ENCODE assay signal across 8 cellular contexts in genomic region chr2:191049728-191050639, GRCh38. TPM values are rescaled to one million over a fixed set of nuclear protein-coding genes. Genes with fewer than 3 reads are reported as not detected.
DNase-seq lines count a peak whose midpoint lies in the region; ATAC-seq, FAIRE-seq and TF ChIP-seq lines count a peak whose summit lies in the region.

No MANE protein-coding gene starts in this region.

- no peak overlapping the region for H2AFZ ChIP-seq in endothelial cell of umbilical vein (ENCODE audit: low read depth, low read length)

- no TSS peak for BruUV-seq in endothelial cell of umbilical vein (replicated peaks; lab: Mats Ljungman, UMichigan)

- no peak overlapping the region for H3K4me2 ChIP-seq in endothelial cell of umbilical vein (ENCODE audit: insufficient read depth, low read length)

- no peaks in the 10 kb centered on the region for H3K27me3 ChIP-seq in AG04450 (ENCODE audit: control insufficient read depth, insufficient read depth, low read length)
- peaks cover 4 to 8% of the 10 kb centered on the region in 2 experiments for H3K27me3 ChIP-seq in endothelial cell of umbilical vein (ENCODE audit: control insufficient read depth in 2 of 2, insufficient read depth in 2 of 2, low read length in 2 of 2)

- ATAC-seq in GM19438 (IDR thresholded peaks at IDR 0.05; ENCODE audit: low read depth, unreplicated experiment) (peak; percentile 61), GM19455 (IDR thresholded peaks at IDR 0.05; ENCODE audit: unreplicated experiment) (no peak)

- H3K9me1 ChIP-seq in endothelial cell of umbilical vein (replicated peaks; ENCODE audit: control insufficient read depth, extremely low read depth, insufficient read depth, low read length), result no peaks in the 10 kb centered on the region

- CTCF ChIA-PET in AG04450 (lab: Charles Lee) (interaction anchor here (0.6 to 6.5 kb wide), 11 partner anchors 9 to 489 kb away, joined by 3 to 251 read pairs (median 11); no protein-coding TSS in a partner anchor), endothelial cell of umbilical vein (lab: Charles Lee) (interaction anchor here (0.7 to 9.3 kb wide), 11 partner anchors 10 to 513 kb away, joined by 4 to 358 read pairs (median 24); partner anchors contain the start of gene STAT4)

- POLR2A ChIA-PET in AG04450 (lab: Yijun Ruan, JAX) (interaction anchor here (0.6 to 2.3 kb wide), 9 partner anchors 27 to 195 kb away, joined by 3 to 18 read pairs (median 7); partner anchors contain the start of genes MYO1B and STAT1), endothelial cell of umbilical vein (lab: Charles Lee) (no interaction called here)

- dilution Hi-C loops in endothelial cell of umbilical vein (cut with MboI; ENCODE audit: extremely low pct_ligation_motif_present, low sequenced_read_pairs), result no loop called here

- no peaks in the 10 kb centered on the region for H3K79me2 ChIP-seq in endothelial cell of umbilical vein (ENCODE audit: control insufficient read depth, insufficient read depth, low read length)

- intact Hi-C loops in endothelial cell of umbilical vein (cut with micrococcal nuclease), result loop anchor here (5.0 kb wide), 1 partner anchor 167 kb away; no protein-coding TSS in a partner anchor

- no peaks in the 10 kb centered on the region for H4K20me1 ChIP-seq in endothelial cell of umbilical vein (replicated peaks; ENCODE audit: control insufficient read depth, extremely low read depth, insufficient read depth, low read length)

- no peak for TF ChIP-seq POLR2A in endothelial cell of umbilical vein (IDR thresholded peaks at IDR 0.05; ENCODE audit: low read depth, low read length)

- H3K4me1 ChIP-seq in endothelial cell of umbilical vein (ENCODE audit: control insufficient read depth, extremely low read depth, insufficient read depth, low read length), result peaks cover 11% of the 10 kb centered on the region

- H3K36me3 ChIP-seq in endothelial cell of umbilical vein (ENCODE audit: control insufficient read depth in 2 of 2, extremely low read depth in 1 of 2, insufficient read depth in 2 of 2, low read length in 2 of 2), result no peaks in the 10 kb centered on the region

- H3K9ac ChIP-seq in endothelial cell of umbilical vein (replicated peaks; ENCODE audit: extremely low read depth, insufficient read depth, low read length), result no peak overlapping the region

- H3K27ac ChIP-seq in AG04450 (ENCODE audit: low read depth, low read length) (peak overlapping the region; percentile 69), endothelial cell of umbilical vein (ENCODE audit: insufficient read depth, low read depth, low read length) (no peak overlapping the region)

- H3K9me3 ChIP-seq in AG04450 (ENCODE audit: control insufficient read depth, insufficient read depth, low read length) (no peaks in the 10 kb centered on the region), endothelial cell of umbilical vein (replicated peaks; ENCODE audit: control insufficient read depth, insufficient read depth, low read length) (no peaks in the 10 kb centered on the region)

- H3K4me3 ChIP-seq in AG04450 (ENCODE audit: low read depth, low read length), result no peak overlapping the region
- H3K4me3 ChIP-seq in endothelial cell of umbilical vein (replicated peaks in 1 of 3; ENCODE audit: insufficient read depth in 1 of 3, low read depth in 1 of 3, low read length in 3 of 3), result no peak overlapping the region

- DNase-seq in AG04450 (ENCODE audit: low read depth, low spot score), result peak; percentile 51
- DNase-seq in HS-5 (ENCODE audit: low read depth), result peak; percentile 67
- DNase-seq in endothelial cell of umbilical vein (ENCODE audit: low read depth, low spot score), result peak; percentile 40
- peak; percentile 51 for DNase-seq in stromal cell of bone marrow (ENCODE audit: low read depth)
- DNase-seq in inferior parietal cortex (ENCODE audit: extremely low spot score), result no peak
- no peak for DNase-seq in central memory CD4-positive, alpha-beta T cell

- no peak for TF ChIP-seq CTCF in AG04450 (IDR thresholded peaks at IDR 0.05; ENCODE audit: low read depth, low read length)
- no peak for TF ChIP-seq CTCF in endothelial cell of umbilical vein (IDR thresholded peaks at IDR 0.05; ENCODE audit: extremely low read depth in 1 of 2, insufficient read depth in 1 of 2, low read depth in 1 of 2, low read length in 2 of 2)

- no peak for FAIRE-seq in endothelial cell of umbilical vein (lab: Jason Lieb, UNC)

TF ChIP-seq in endothelial cell of umbilical vein, 7 proteins besides CTCF, POLR2A, EP300 and RAD21:
- no peak for TF ChIP-seq FOS (IDR thresholded peaks at IDR 0.05; ENCODE audit: borderline replicate concordance, insufficient read depth, low read length)
- no peak for TF ChIP-seq MYC (IDR thresholded peaks at IDR 0.05; ENCODE audit: low read depth, low read length)
- TF ChIP-seq GATA2 (IDR thresholded peaks at IDR 0.05; ENCODE audit: insufficient read depth, insufficient read length, low read depth, low read length), result no peak
- TF ChIP-seq, protein P1, sequence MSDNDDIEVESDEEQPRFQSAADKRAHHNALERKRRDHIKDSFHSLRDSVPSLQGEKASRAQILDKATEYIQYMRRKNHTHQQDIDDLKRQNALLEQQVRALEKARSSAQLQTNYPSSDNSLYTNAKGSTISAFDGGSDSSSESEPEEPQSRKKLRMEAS (IDR thresholded peaks at IDR 0.05; ENCODE audit: insufficient read depth, insufficient read length), result no peak
- TF ChIP-seq POLR2AphosphoS5 (IDR thresholded peaks at IDR 0.05; ENCODE audit: insufficient read depth, low read depth, low read length), result no peak
- no peak for TF ChIP-seq JUN (IDR thresholded peaks at IDR 0.05; ENCODE audit: borderline replicate concordance, insufficient read depth, insufficient read length, low read depth)
- TF ChIP-seq EZH2 (IDR thresholded peaks at IDR 0.05; ENCODE audit: borderline replicate concordance, low read depth, low read length, severe bottlenecking), result no peak

RNA-seq across cellular contexts. Expression of gene STAT1, which starts 36.0 kb away (rescaled TPM):
- 109 and 130 TPM in 2 replicates for polyA plus RNA-seq in AG04450 (2011; rRNA removed)
- polyA minus RNA-seq in AG04450 (2011; rRNA and poly(A)+ RNA removed), result 113 and 120 TPM in 2 replicates
- total RNA-seq in endothelial cell of umbilical vein, result 59.2 and 67.6 TPM in 2 replicates
- 56.1 and 64.2 TPM in 2 replicates for polyA plus RNA-seq in endothelial cell of umbilical vein
- polyA plus RNA-seq in endothelial cell of umbilical vein (2011; cell fraction: cytosol; rRNA removed), result 56.9 and 57.6 TPM in 2 replicates
- polyA plus RNA-seq in endothelial cell of umbilical vein (2011; cell fraction: nucleus; rRNA removed), result 108 and 111 TPM in 2 replicates
- polyA plus RNA-seq in endothelial cell of umbilical vein (2012), result 78.7 and 102 TPM in 2 replicates
- polyA minus RNA-seq in endothelial cell of umbilical vein, result 132 and 160 TPM in 2 replicates
- polyA minus RNA-seq in endothelial cell of umbilical vein (2011; cell fraction: cytosol; rRNA and poly(A)+ RNA removed), result 25.5 TPM
- polyA minus RNA-seq in endothelial cell of umbilical vein (2011; cell fraction: nucleus; rRNA and poly(A)+ RNA removed), result 147 and 163 TPM in 2 replicates

Comparison
In these comparisons a context has a peak if more than half of its experiments do, and no peak if none do; other contexts are left out.
1. DNase-seq: peak in AG04450 (single experiment), HS-5 (single experiment), endothelial cell of umbilical vein (single experiment) and stromal cell of bone marrow (single experiment); none in inferior parietal cortex (single experiment) and central memory CD4-positive, alpha-beta T cell (single experiment).